ENCODE assay signal across 11 cellular contexts in genomic region chr7:42945821-42946615, GRCh38. TPM values are rescaled to one million over a fixed set of nuclear protein-coding genes. Genes with fewer than 3 reads are reported as not detected.
DNase-seq lines count a peak whose midpoint lies in the region; ATAC-seq and TF ChIP-seq lines count a peak whose summit lies in the region.
"Had no signal": no experiment of that assay in that cellular context is flagged by ENCODE, and none has a peak within 500 bp of the region (broad histone marks: within the 10 kb centered on the region; RNA-seq: fewer than 3 reads in every experiment).

No MANE protein-coding gene starts in this region.

- intact Hi-C loops in activated CD4-positive, alpha-beta T cell treated with anti-CD3 and anti-CD28 coated beads, Interleukin-2, amount 10 ng/mL, durations not matched to agents 24 days and 14 days (cut with micrococcal nuclease), result no loop called here

- peak; percentile 70 for ATAC-seq in HG02571 (IDR thresholded peaks at IDR 0.05; ENCODE audit: unreplicated experiment)

- H3K27ac ChIP-seq in smooth muscle cell (ENCODE audit: low read depth), result no peak overlapping the region
- H3K27ac ChIP-seq: neutrophil, suprapubic skin had no signal

- H3K4me3 Mint-ChIP-seq in activated CD4-positive, alpha-beta T cell treated with anti-CD3 and anti-CD28 coated beads, Interleukin-2, amount 10 ng/mL, durations not matched to agents 24 days and 14 days, result peak overlapping the region; percentile 79
- no peak overlapping the region for H3K4me3 Mint-ChIP-seq in nephron progenitor cell

- no peaks in the 10 kb centered on the region for H4K20me1 ChIP-seq in smooth muscle cell (ENCODE audit: low read depth)

- no peaks in the 10 kb centered on the region for H3K36me3 ChIP-seq in smooth muscle cell (ENCODE audit: low read depth)
- H3K36me3 ChIP-seq: neutrophil, suprapubic skin had no signal

- no peaks in the 10 kb centered on the region for H3K36me3 Mint-ChIP-seq in activated CD4-positive, alpha-beta T cell treated with anti-CD3 and anti-CD28 coated beads, Interleukin-2, amount 10 ng/mL, durations not matched to agents 24 days and 14 days (ENCODE audit: low read depth)
- H3K36me3 Mint-ChIP-seq in nephron progenitor cell (ENCODE audit: low read depth), result no peaks in the 10 kb centered on the region

- in situ Hi-C loops in SK-MEL-5 (cut with HindIII; ENCODE audit: low pct_unique_long_range_greater_than_20kb, low sequenced_read_pairs), result loop anchor here (25.0 kb wide), 2 partner anchors 516 to 766 kb away; no protein-coding TSS in a partner anchor

- H2AFZ ChIP-seq in smooth muscle cell (ENCODE audit: low read depth), result peak overlapping the region; percentile 57

- H3K4me1 ChIP-seq in smooth muscle cell (ENCODE audit: low read depth), result no peaks in the 10 kb centered on the region
- H3K4me1 ChIP-seq: suprapubic skin had no signal

- H3F3A ChIP-seq in smooth muscle cell (ENCODE audit: low read depth), result no peaks in the 10 kb centered on the region

- H3K9ac ChIP-seq in smooth muscle cell (ENCODE audit: low read depth), result no peak overlapping the region

- no peaks in the 10 kb centered on the region for H3K9me3 ChIP-seq in smooth muscle cell (replicated peaks; ENCODE audit: low read depth)
- H3K9me3 ChIP-seq: neutrophil, suprapubic skin had no signal

- no peaks in the 10 kb centered on the region for H3K27me3 Mint-ChIP-seq in activated CD4-positive, alpha-beta T cell treated with anti-CD3 and anti-CD28 coated beads, Interleukin-2, amount 10 ng/mL, durations not matched to agents 24 days and 14 days
- H3K27me3 Mint-ChIP-seq in nephron progenitor cell (ENCODE audit: low read depth, poor library complexity), result no peaks in the 10 kb centered on the region

- no peaks in the 10 kb centered on the region for H3K9me3 Mint-ChIP-seq in activated CD4-positive, alpha-beta T cell treated with anti-CD3 and anti-CD28 coated beads, Interleukin-2, amount 10 ng/mL, durations not matched to agents 24 days and 14 days
- peaks cover 4% of the 10 kb centered on the region for H3K9me3 Mint-ChIP-seq in nephron progenitor cell

- peaks cover 17% of the 10 kb centered on the region for H3K4me1 Mint-ChIP-seq in activated CD4-positive, alpha-beta T cell treated with anti-CD3 and anti-CD28 coated beads, Interleukin-2, amount 10 ng/mL, durations not matched to agents 24 days and 14 days
- no peaks in the 10 kb centered on the region for H3K4me1 Mint-ChIP-seq in nephron progenitor cell

- TF ChIP-seq CTCF in smooth muscle cell (IDR thresholded peaks at IDR 0.05; ENCODE audit: borderline replicate concordance, insufficient read depth, poor library complexity, severe bottlenecking) (no peak), nephron progenitor cell (IDR thresholded peaks at IDR 0.05) (no peak)

- peak overlapping the region; percentile 24 for H3K4me2 ChIP-seq in smooth muscle cell

- no peak overlapping the region for H3K4me3 ChIP-seq in smooth muscle cell
- H3K4me3 ChIP-seq: suprapubic skin had no signal

- H3K27ac Mint-ChIP-seq in activated CD4-positive, alpha-beta T cell treated with anti-CD3 and anti-CD28 coated beads, Interleukin-2, amount 10 ng/mL, durations not matched to agents 24 days and 14 days, result peak overlapping the region; percentile 90
- H3K27ac Mint-ChIP-seq in nephron progenitor cell, result no peak overlapping the region

- 64% methylated on average over 4 of the region's 4 CpGs for WGBS in smooth muscle cell (ENCODE audit: low lambda C conversion rate)

- DNase-seq in activated CD4-positive, alpha-beta T cell treated with anti-CD3 and anti-CD28 coated beads, Interleukin-2, amount 10 ng/mL, durations not matched to agents 24 days and 14 days, result peak; percentile 82
- DNase-seq in activated CD4-positive, alpha-beta T cell treated with anti-CD3 and anti-CD28 coated beads, Interleukin-2, amount 50 U/mL, for 1 hour, result no peak
- peak; percentile 26 for DNase-seq in SK-MEL-5 (ENCODE audit: low read depth, low spot score)
- no peak for DNase-seq in smooth muscle cell (lab: John Stamatoyannopoulos, UW; ENCODE audit: unreplicated experiment)
- no peak for DNase-seq in nephron progenitor cell
- DNase-seq in iPS-NIHi11 (ENCODE audit: low spot score), result no peak
- DNase-seq in SHP77 (lab: John Stamatoyannopoulos, UW), result no peak
- DNase-seq: activated CD4-positive, alpha-beta T cell treated with anti-CD3 and anti-CD28 coated beads for 1 hour had no signal

- H3K27me3 ChIP-seq in smooth muscle cell (ENCODE audit: low read depth), result no peaks in the 10 kb centered on the region
- H3K27me3 ChIP-seq: neutrophil, suprapubic skin had no signal

- H3K79me2 ChIP-seq in smooth muscle cell (ENCODE audit: low read depth), result no peaks in the 10 kb centered on the region

RNA-seq across cellular contexts. Expression of gene MRPL32, which starts 13.8 kb away (rescaled TPM):
- 81.6 and 89.1 TPM in 2 replicates for total RNA-seq in activated CD4-positive, alpha-beta T cell treated with anti-CD3 and anti-CD28 coated beads, Interleukin-2, amount 10 ng/mL, durations not matched to agents 24 days and 14 days
- 99.9 and 117 TPM in 2 replicates for total RNA-seq in SK-MEL-5 (2014; rRNA removed; shearing (Covaris generic))
- polyA plus RNA-seq in SK-MEL-5 (2015; cell fraction: cytosol; rRNA removed), result 51.7 and 83.7 TPM in 2 replicates
- polyA plus RNA-seq in SK-MEL-5 (2015; cell fraction: nucleus; rRNA removed), result 240 and 252 TPM in 2 replicates
- total RNA-seq in smooth muscle cell, result 76.7 and 82.1 TPM in 2 replicates
- polyA plus RNA-seq in smooth muscle cell, result 59.7 and 69.8 TPM in 2 replicates

RNA-seq across cellular contexts. Expression of gene PSMA2, which starts 14.0 kb away (rescaled TPM):
- 202 and 209 TPM in 2 replicates for total RNA-seq in activated CD4-positive, alpha-beta T cell treated with anti-CD3 and anti-CD28 coated beads, Interleukin-2, amount 10 ng/mL, durations not matched to agents 24 days and 14 days
- 155 and 176 TPM in 2 replicates for total RNA-seq in SK-MEL-5 (2014; rRNA removed; shearing (Covaris generic))
- polyA plus RNA-seq in SK-MEL-5 (2015; cell fraction: cytosol; rRNA removed), result 81.9 and 82.9 TPM in 2 replicates
- 44.7 and 52.9 TPM in 2 replicates for polyA plus RNA-seq in SK-MEL-5 (2015; cell fraction: nucleus; rRNA removed)
- 178 and 180 TPM in 2 replicates for total RNA-seq in smooth muscle cell
- 246 and 271 TPM in 2 replicates for polyA plus RNA-seq in smooth muscle cell

RNA-seq across cellular contexts. Expression of gene C7orf25, which starts 34.1 kb away (rescaled TPM):
- 2.1 and 3.9 TPM in 2 replicates for total RNA-seq in activated CD4-positive, alpha-beta T cell treated with anti-CD3 and anti-CD28 coated beads, Interleukin-2, amount 10 ng/mL, durations not matched to agents 24 days and 14 days
- 4.5 and 9.0 TPM in 2 replicates for total RNA-seq in SK-MEL-5 (2014; rRNA removed; shearing (Covaris generic))
- polyA plus RNA-seq in SK-MEL-5 (2015; cell fraction: cytosol; rRNA removed), result 12.6 and 15.4 TPM in 2 replicates
- 17.8 and 28.4 TPM in 2 replicates for polyA plus RNA-seq in SK-MEL-5 (2015; cell fraction: nucleus; rRNA removed)
- 5.0 and 7.4 TPM in 2 replicates for total RNA-seq in smooth muscle cell
- polyA plus RNA-seq in smooth muscle cell, result 1.9 and 2.2 TPM in 2 replicates

Comparison
In these comparisons a context has a peak if more than half of its experiments do, and no peak if none do; other contexts are left out.
1. DNase-seq: peak in activated CD4-positive, alpha-beta T cell treated with anti-CD3 and anti-CD28 coated beads, Interleukin-2, amount 10 ng/mL, durations not matched to agents 24 days and 14 days (single experiment) and SK-MEL-5 (single experiment); none in activated CD4-positive, alpha-beta T cell treated with anti-CD3 and anti-CD28 coated beads, Interleukin-2, amount 50 U/mL, for 1 hour (single experiment), smooth muscle cell (single experiment), nephron progenitor cell (single experiment), iPS-NIHi11 (single experiment) and SHP77 (0 of 2).